In the genomic region with DNA sequence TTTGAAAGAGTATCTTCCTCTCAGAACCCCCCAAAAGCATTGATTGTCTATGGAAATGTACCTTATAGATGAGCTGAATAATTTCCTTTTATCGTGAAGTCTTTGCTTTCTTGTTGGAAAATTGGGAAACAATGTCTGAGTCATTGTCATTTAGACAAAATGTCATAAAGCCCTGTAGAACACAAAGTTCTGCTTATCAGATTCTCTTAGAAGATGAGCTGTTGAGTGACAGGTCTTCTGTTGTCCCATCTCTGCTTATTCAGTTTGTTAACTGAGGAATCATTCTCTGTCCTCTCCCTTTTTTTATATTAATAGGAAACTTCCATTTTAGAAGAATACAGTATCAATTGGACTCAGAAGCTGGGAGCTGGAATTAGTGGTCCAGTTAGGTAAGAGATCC, we compare ENCODE assay signal across 2 cellular contexts.
TF ChIP-seq lines count a peak whose summit lies in the region.

No MANE protein-coding gene starts in this region.

TF ChIP-seq in GM23338, 12 proteins besides CTCF, POLR2A, EP300 and RAD21 (continued from another document and continues in another):
- TF ChIP-seq, protein P1, sequence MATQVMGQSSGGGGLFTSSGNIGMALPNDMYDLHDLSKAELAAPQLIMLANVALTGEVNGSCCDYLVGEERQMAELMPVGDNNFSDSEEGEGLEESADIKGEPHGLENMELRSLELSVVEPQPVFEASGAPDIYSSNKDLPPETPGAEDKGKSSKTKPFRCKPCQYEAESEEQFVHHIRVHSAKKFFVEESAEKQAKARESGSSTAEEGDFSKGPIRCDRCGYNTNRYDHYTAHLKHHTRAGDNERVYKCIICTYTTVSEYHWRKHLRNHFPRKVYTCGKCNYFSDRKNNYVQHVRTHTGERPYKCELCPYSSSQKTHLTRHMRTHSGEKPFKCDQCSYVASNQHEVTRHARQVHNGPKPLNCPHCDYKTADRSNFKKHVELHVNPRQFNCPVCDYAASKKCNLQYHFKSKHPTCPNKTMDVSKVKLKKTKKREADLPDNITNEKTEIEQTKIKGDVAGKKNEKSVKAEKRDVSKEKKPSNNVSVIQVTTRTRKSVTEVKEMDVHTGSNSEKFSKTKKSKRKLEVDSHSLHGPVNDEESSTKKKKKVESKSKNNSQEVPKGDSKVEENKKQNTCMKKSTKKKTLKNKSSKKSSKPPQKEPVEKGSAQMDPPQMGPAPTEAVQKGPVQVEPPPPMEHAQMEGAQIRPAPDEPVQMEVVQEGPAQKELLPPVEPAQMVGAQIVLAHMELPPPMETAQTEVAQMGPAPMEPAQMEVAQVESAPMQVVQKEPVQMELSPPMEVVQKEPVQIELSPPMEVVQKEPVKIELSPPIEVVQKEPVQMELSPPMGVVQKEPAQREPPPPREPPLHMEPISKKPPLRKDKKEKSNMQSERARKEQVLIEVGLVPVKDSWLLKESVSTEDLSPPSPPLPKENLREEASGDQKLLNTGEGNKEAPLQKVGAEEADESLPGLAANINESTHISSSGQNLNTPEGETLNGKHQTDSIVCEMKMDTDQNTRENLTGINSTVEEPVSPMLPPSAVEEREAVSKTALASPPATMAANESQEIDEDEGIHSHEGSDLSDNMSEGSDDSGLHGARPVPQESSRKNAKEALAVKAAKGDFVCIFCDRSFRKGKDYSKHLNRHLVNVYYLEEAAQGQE (IDR thresholded peaks at IDR 0.05; ENCODE audit: unreplicated experiment): no peak
- TF ChIP-seq STAT1 (IDR thresholded peaks at IDR 0.05; ENCODE audit: unreplicated experiment): no peak
- TF ChIP-seq NANOG (IDR thresholded peaks at IDR 0.05; ENCODE audit: borderline replicate concordance): no peak
- no peak for TF ChIP-seq ZNF114 (CRISPR knock-in tag; IDR thresholded peaks at IDR 0.05)
- TF ChIP-seq CREB1 (CRISPR knock-in tag; IDR thresholded peaks at IDR 0.05; ENCODE audit: low read depth): no peak
- no peak for TF ChIP-seq JUNB (IDR thresholded peaks at IDR 0.05; ENCODE audit: unreplicated experiment)
- TF ChIP-seq, protein P2, sequence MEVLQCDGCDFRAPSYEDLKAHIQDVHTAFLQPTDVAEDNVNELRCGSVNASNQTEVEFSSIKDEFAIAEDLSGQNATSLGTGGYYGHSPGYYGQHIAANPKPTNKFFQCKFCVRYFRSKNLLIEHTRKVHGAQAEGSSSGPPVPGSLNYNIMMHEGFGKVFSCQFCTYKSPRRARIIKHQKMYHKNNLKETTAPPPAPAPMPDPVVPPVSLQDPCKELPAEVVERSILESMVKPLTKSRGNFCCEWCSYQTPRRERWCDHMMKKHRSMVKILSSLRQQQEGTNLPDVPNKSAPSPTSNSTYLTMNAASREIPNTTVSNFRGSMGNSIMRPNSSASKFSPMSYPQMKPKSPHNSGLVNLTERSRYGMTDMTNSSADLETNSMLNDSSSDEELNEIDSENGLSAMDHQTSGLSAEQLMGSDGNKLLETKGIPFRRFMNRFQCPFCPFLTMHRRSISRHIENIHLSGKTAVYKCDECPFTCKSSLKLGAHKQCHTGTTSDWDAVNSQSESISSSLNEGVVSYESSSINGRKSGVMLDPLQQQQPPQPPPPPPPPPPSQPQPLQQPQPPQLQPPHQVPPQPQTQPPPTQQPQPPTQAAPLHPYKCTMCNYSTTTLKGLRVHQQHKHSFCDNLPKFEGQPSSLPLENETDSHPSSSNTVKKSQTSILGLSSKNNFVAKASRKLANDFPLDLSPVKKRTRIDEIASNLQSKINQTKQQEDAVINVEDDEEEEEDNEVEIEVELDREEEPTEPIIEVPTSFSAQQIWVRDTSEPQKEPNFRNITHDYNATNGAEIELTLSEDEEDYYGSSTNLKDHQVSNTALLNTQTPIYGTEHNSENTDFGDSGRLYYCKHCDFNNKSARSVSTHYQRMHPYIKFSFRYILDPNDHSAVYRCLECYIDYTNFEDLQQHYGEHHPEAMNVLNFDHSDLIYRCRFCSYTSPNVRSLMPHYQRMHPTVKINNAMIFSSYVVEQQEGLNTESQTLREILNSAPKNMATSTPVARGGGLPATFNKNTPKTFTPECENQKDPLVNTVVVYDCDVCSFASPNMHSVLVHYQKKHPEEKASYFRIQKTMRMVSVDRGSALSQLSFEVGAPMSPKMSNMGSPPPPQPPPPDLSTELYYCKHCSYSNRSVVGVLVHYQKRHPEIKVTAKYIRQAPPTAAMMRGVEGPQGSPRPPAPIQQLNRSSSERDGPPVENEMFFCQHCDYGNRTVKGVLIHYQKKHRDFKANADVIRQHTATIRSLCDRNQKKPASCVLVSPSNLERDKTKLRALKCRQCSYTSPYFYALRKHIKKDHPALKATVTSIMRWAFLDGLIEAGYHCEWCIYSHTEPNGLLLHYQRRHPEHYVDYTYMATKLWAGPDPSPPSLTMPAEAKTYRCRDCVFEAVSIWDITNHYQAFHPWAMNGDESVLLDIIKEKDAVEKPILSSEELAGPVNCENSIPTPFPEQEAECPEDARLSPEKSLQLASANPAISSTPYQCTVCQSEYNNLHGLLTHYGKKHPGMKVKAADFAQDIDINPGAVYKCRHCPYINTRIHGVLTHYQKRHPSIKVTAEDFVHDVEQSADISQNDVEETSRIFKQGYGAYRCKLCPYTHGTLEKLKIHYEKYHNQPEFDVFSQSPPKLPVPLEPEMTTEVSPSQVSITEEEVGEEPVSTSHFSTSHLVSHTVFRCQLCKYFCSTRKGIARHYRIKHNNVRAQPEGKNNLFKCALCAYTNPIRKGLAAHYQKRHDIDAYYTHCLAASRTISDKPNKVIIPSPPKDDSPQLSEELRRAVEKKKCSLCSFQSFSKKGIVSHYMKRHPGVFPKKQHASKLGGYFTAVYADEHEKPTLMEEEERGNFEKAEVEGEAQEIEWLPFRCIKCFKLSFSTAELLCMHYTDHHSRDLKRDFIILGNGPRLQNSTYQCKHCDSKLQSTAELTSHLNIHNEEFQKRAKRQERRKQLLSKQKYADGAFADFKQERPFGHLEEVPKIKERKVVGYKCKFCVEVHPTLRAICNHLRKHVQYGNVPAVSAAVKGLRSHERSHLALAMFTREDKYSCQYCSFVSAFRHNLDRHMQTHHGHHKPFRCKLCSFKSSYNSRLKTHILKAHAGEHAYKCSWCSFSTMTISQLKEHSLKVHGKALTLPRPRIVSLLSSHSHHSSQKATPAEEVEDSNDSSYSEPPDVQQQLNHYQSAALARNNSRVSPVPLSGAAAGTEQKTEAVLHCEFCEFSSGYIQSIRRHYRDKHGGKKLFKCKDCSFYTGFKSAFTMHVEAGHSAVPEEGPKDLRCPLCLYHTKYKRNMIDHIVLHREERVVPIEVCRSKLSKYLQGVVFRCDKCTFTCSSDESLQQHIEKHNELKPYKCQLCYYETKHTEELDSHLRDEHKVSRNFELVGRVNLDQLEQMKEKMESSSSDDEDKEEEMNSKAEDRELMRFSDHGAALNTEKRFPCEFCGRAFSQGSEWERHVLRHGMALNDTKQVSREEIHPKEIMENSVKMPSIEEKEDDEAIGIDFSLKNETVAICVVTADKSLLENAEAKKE (CRISPR knock-in tag; IDR thresholded peaks at IDR 0.05): no peak
- TF ChIP-seq, protein P3, sequence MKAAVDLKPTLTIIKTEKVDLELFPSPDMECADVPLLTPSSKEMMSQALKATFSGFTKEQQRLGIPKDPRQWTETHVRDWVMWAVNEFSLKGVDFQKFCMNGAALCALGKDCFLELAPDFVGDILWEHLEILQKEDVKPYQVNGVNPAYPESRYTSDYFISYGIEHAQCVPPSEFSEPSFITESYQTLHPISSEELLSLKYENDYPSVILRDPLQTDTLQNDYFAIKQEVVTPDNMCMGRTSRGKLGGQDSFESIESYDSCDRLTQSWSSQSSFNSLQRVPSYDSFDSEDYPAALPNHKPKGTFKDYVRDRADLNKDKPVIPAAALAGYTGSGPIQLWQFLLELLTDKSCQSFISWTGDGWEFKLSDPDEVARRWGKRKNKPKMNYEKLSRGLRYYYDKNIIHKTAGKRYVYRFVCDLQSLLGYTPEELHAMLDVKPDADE (IDR thresholded peaks at IDR 0.05): no peak
- TF ChIP-seq EZH2phosphoT487 (IDR thresholded peaks at IDR 0.05; ENCODE audit: unreplicated experiment): no peak
- no peak for TF ChIP-seq EZH2 (IDR thresholded peaks at IDR 0.05; ENCODE audit: low read depth, unreplicated experiment)

TF ChIP-seq in K562, 482 proteins besides CTCF, POLR2A, EP300 and RAD21 (continued from another document):
- TF ChIP-seq, protein P4, sequence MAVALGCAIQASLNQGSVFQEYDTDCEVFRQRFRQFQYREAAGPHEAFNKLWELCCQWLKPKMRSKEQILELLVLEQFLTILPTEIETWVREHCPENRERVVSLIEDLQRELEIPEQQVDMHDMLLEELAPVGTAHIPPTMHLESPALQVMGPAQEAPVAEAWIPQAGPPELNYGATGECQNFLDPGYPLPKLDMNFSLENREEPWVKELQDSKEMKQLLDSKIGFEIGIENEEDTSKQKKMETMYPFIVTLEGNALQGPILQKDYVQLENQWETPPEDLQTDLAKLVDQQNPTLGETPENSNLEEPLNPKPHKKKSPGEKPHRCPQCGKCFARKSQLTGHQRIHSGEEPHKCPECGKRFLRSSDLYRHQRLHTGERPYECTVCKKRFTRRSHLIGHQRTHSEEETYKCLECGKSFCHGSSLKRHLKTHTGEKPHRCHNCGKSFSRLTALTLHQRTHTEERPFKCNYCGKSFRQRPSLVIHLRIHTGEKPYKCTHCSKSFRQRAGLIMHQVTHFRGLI (CRISPR knock-in tag; IDR thresholded peaks at IDR 0.05): no peak
- TF ChIP-seq MEIS2 (IDR thresholded peaks at IDR 0.05; ENCODE audit: partially characterized antibody) (peak; percentile 25), NCOR1 (IDR thresholded peaks at IDR 0.05) (no peak), NELFE (IDR thresholded peaks at IDR 0.05; ENCODE audit: insufficient read depth, insufficient read length) (no peak), FIP1L1 (IDR thresholded peaks at IDR 0.05; ENCODE audit: low read depth, low read length, poor library complexity, severe bottlenecking) (no peak), ZNF24 (IDR thresholded peaks at IDR 0.05) (no peak), ZBTB7A (IDR thresholded peaks at IDR 0.05; ENCODE audit: borderline replicate concordance, control insufficient read depth, low read depth, low read length) (no peak)
- TF ChIP-seq, protein P5, sequence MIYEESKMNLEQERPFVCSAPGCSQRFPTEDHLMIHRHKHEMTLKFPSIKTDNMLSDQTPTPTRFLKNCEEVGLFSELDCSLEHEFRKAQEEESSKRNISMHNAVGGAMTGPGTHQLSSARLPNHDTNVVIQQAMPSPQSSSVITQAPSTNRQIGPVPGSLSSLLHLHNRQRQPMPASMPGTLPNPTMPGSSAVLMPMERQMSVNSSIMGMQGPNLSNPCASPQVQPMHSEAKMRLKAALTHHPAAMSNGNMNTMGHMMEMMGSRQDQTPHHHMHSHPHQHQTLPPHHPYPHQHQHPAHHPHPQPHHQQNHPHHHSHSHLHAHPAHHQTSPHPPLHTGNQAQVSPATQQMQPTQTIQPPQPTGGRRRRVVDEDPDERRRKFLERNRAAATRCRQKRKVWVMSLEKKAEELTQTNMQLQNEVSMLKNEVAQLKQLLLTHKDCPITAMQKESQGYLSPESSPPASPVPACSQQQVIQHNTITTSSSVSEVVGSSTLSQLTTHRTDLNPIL (CRISPR knock-in tag; IDR thresholded peaks at IDR 0.05): no peak
- TF ChIP-seq, protein P6, sequence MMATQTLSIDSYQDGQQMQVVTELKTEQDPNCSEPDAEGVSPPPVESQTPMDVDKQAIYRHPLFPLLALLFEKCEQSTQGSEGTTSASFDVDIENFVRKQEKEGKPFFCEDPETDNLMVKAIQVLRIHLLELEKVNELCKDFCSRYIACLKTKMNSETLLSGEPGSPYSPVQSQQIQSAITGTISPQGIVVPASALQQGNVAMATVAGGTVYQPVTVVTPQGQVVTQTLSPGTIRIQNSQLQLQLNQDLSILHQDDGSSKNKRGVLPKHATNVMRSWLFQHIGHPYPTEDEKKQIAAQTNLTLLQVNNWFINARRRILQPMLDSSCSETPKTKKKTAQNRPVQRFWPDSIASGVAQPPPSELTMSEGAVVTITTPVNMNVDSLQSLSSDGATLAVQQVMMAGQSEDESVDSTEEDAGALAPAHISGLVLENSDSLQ (IDR thresholded peaks at IDR 0.05): peak; percentile 79
- TF ChIP-seq, protein P7, sequence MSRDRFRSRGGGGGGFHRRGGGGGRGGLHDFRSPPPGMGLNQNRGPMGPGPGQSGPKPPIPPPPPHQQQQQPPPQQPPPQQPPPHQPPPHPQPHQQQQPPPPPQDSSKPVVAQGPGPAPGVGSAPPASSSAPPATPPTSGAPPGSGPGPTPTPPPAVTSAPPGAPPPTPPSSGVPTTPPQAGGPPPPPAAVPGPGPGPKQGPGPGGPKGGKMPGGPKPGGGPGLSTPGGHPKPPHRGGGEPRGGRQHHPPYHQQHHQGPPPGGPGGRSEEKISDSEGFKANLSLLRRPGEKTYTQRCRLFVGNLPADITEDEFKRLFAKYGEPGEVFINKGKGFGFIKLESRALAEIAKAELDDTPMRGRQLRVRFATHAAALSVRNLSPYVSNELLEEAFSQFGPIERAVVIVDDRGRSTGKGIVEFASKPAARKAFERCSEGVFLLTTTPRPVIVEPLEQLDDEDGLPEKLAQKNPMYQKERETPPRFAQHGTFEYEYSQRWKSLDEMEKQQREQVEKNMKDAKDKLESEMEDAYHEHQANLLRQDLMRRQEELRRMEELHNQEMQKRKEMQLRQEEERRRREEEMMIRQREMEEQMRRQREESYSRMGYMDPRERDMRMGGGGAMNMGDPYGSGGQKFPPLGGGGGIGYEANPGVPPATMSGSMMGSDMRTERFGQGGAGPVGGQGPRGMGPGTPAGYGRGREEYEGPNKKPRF (IDR thresholded peaks at IDR 0.05; ENCODE audit: low read depth, low read length): no peak
- TF ChIP-seq, protein P8, sequence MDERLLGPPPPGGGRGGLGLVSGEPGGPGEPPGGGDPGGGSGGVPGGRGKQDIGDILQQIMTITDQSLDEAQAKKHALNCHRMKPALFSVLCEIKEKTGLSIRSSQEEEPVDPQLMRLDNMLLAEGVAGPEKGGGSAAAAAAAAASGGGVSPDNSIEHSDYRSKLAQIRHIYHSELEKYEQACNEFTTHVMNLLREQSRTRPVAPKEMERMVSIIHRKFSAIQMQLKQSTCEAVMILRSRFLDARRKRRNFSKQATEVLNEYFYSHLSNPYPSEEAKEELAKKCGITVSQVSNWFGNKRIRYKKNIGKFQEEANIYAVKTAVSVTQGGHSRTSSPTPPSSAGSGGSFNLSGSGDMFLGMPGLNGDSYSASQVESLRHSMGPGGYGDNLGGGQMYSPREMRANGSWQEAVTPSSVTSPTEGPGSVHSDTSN (CRISPR knock-in tag; IDR thresholded peaks at IDR 0.05; ENCODE audit: low read depth): no peak
- TF ChIP-seq, protein P8 (tag; conservative IDR thresholded peaks at IDR 0.05; ENCODE audit: low read depth): peak; percentile 50; the same call in 1 of the 2 replicates
- TF ChIP-seq, protein P9, sequence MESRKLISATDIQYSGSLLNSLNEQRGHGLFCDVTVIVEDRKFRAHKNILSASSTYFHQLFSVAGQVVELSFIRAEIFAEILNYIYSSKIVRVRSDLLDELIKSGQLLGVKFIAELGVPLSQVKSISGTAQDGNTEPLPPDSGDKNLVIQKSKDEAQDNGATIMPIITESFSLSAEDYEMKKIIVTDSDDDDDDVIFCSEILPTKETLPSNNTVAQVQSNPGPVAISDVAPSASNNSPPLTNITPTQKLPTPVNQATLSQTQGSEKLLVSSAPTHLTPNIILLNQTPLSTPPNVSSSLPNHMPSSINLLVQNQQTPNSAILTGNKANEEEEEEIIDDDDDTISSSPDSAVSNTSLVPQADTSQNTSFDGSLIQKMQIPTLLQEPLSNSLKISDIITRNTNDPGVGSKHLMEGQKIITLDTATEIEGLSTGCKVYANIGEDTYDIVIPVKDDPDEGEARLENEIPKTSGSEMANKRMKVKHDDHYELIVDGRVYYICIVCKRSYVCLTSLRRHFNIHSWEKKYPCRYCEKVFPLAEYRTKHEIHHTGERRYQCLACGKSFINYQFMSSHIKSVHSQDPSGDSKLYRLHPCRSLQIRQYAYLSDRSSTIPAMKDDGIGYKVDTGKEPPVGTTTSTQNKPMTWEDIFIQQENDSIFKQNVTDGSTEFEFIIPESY (CRISPR knock-in tag; IDR thresholded peaks at IDR 0.05): no peak
TF ChIP-seq in K562: peak in this region for 4.
